In the genomic region with DNA sequence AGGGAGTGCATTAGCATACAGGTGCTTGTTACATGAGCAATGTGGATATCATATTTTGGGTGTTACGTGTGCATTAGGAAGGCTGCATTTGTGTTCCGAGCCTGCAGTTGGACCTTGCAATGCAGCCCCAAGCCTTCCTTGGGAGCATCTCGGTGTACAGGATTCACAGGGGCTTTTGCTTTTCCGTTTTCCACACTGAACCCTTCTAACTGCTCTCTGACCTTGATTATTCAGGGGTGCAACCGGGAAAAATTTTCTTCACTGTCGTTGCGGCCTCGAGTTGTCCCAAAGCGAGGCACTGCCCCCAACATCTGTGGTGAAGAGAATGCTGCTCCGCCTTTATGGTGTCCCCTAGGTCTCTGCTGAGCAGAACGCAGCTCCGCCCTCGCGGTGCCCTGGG, we compare ENCODE assay signal across 30 cellular contexts.
A peak's percentile ranks its signal among the peaks of the same experiment; 100 is the strongest.
DNase-seq lines count a peak whose midpoint lies in the region; ATAC-seq and TF ChIP-seq lines count a peak whose summit lies in the region.
"Had no signal": no experiment of that assay in that cellular context is flagged by ENCODE, and none has a peak within 500 bp of the region (broad histone marks: within the 10 kb centered on the region; RNA-seq: fewer than 3 reads in every experiment).

No MANE protein-coding gene starts in this region.

- H3K4me1 ChIP-seq in PC-3 (ENCODE audit: insufficient read depth, low read length) (no peaks in the 10 kb centered on the region), prostate gland (replicated peaks) (no peaks in the 10 kb centered on the region), GM23338 (ENCODE audit: insufficient read depth) (no peaks in the 10 kb centered on the region)
- H3K4me1 ChIP-seq: colonic mucosa, heart right ventricle, Peyer's patch, SJSA1, suprapubic skin, uterus had no signal

- BruUV-seq in PC-3 (replicated peaks; lab: Mats Ljungman, UMichigan) = no TSS peak

- intact Hi-C loops in PC-3 (cut with micrococcal nuclease) (no loop called here), prostate gland (cut with DNase I) (no loop called here)

- no peak for TF ChIP-seq POLR2A in prostate gland (IDR thresholded peaks at IDR 0.05)

- DNase-seq in GM20000 (ENCODE audit: low spot score) (peak; percentile 21), PC-3 (peak; percentile 52), choroid plexus epithelial cell (ENCODE audit: low read depth) (peak; percentile 15), neural crest cell (ENCODE audit: low read depth, low spot score) (no peak), GM13977 (ENCODE audit: low spot score) (no peak), prostate gland (ENCODE audit: low spot score) (no peak), G401 (ENCODE audit: low spot score) (no peak), GM23338 (ENCODE audit: low spot score) (no peak)
- DNase-seq: activated CD4-positive, alpha-beta T cell treated with anti-CD3 and anti-CD28 coated beads for 4 hours; CD4-positive, alpha-beta T cell; colonic mucosa; GF-D8; heart right ventricle; Karpas-422; NCI-H1092 treated with DMSO at 0.1 percent for 48 hours; NCI-H2029 treated with DMSO at 0.1 percent for 48 hours; NK-92 treated with Interleukin-12 subunit alpha and Interleukin-12 subunit beta, amount 100 ng/mL, for 24 hours; Peyer's patch; stimulated activated CD4-positive, alpha-beta T cell treated with anti-CD3 and anti-CD28 coated beads, Interleukin-1b, Interleukin-23, amount 100 ng/mL, for 48 hours; uterus had no signal

- H3K4me1 Mint-ChIP-seq in neural crest cell (no peaks in the 10 kb centered on the region), GM23338 (no peaks in the 10 kb centered on the region)
- H3K4me1 Mint-ChIP-seq: nephron; stimulated activated effector memory CD8-positive, alpha-beta T cell treated with anti-CD3 and anti-CD28 coated beads, Interleukin-12 subunit alpha, Interleukin-12 subunit beta, amount 100 ng/mL, for 72 hours had no signal

- no peak overlapping the region for H3K9ac ChIP-seq in PC-3 (ENCODE audit: low read length)

- peaks cover 14% of the 10 kb centered on the region for H3K27me3 Mint-ChIP-seq in neural crest cell (ENCODE audit: low read depth)
- peaks cover 3% of the 10 kb centered on the region for H3K27me3 Mint-ChIP-seq in GM23338 (ENCODE audit: insufficient read depth, low read depth, poor library complexity)
- H3K27me3 Mint-ChIP-seq: brain had no signal

- H3K4me2 ChIP-seq in PC-3 (ENCODE audit: low read length) = no peak overlapping the region
- H3K4me2 ChIP-seq in GM23338 = no peak overlapping the region

- H3F3A ChIP-seq in PC-3 (ENCODE audit: low read length, unreplicated experiment) (no peaks in the 10 kb centered on the region), GM23338 (replicated peaks; ENCODE audit: low read depth) (no peaks in the 10 kb centered on the region)

- no peaks in the 10 kb centered on the region for H4K20me1 ChIP-seq in PC-3 (ENCODE audit: low read length)
- no peaks in the 10 kb centered on the region for H4K20me1 ChIP-seq in GM23338 (replicated peaks; ENCODE audit: insufficient read depth)

- CTCF ChIA-PET in PC-3 (lab: Charles Lee) = no interaction called here

- H3K4me3 ChIP-seq in PC-3 (ENCODE audit: low read length) (no peak overlapping the region), choroid plexus epithelial cell (ENCODE audit: low read depth, low read length) (no peak overlapping the region), prostate gland (no peak overlapping the region), GM23338 (no peak overlapping the region)
- H3K4me3 ChIP-seq: colonic mucosa, heart right ventricle, Peyer's patch, SJSA1, skin epidermis, suprapubic skin, uterus had no signal

- POLR2A ChIA-PET in PC-3 (lab: Charles Lee; ENCODE audit: unreplicated experiment) = no interaction called here

- peak overlapping the region; percentile 49 for H3K4me3 Mint-ChIP-seq in neural crest cell
- no peak overlapping the region for H3K4me3 Mint-ChIP-seq in GM23338
- H3K4me3 Mint-ChIP-seq: activated T-helper 1 cell treated with anti-CD3 and anti-CD28 coated beads, Interleukin-12 subunit alpha, Interleukin-12 subunit beta, Interleukin-2, Interleukin-4 antibody, amounts not matched to agents 30 ng/mL and 10 ng/mL and 1 ng/mL, durations not matched to agents 14 hours and 24 hours and 36 hours; brain; CD4-positive, alpha-beta T cell; nephron; stimulated activated effector memory CD8-positive, alpha-beta T cell treated with anti-CD3 and anti-CD28 coated beads, Interleukin-12 subunit alpha, Interleukin-12 subunit beta, amount 100 ng/mL, for 72 hours; T-helper 1 cell treated with Interleukin-12 subunit alpha and Interleukin-12 subunit beta and Interleukin-4 antibody, amounts not matched to agents 30 μg/mL and 1 μg/mL, for 36 hours had no signal

- H3K9me3 ChIP-seq in PC-3 (ENCODE audit: low read length) (no peaks in the 10 kb centered on the region), prostate gland (no peaks in the 10 kb centered on the region)
- H3K9me3 ChIP-seq: colonic mucosa, heart right ventricle, Peyer's patch, suprapubic skin, uterus had no signal

- H3K27ac ChIP-seq in PC-3 (ENCODE audit: low read length) = no peak overlapping the region
- H3K27ac ChIP-seq in prostate gland = no peak overlapping the region
- no peak overlapping the region for H3K27ac ChIP-seq in GM23338 (ENCODE audit: low read depth)
- H3K27ac ChIP-seq: colonic mucosa, heart right ventricle, Peyer's patch, SJSA1, skin epidermis, suprapubic skin, uterus had no signal

- H3K27ac Mint-ChIP-seq in neural crest cell (ENCODE audit: unreplicated experiment) = no peak overlapping the region
- H3K27ac Mint-ChIP-seq in GM23338 = no peak overlapping the region
- H3K27ac Mint-ChIP-seq: activated naive CD4-positive, alpha-beta T cell treated with anti-CD3 and anti-CD28 coated beads, Interleukin-2, amount 50 U/mL, for 72 hours; activated T-helper 1 cell treated with anti-CD3 and anti-CD28 coated beads, Interleukin-12 subunit alpha, Interleukin-12 subunit beta, Interleukin-2, Interleukin-4 antibody, amounts not matched to agents 30 ng/mL and 10 ng/mL and 1 ng/mL, durations not matched to agents 14 hours and 24 hours and 36 hours; brain; CD4-positive, alpha-beta T cell; nephron; stimulated activated effector memory CD8-positive, alpha-beta T cell treated with anti-CD3 and anti-CD28 coated beads, Interleukin-12 subunit alpha, Interleukin-12 subunit beta, amount 100 ng/mL, for 72 hours; T-helper 1 cell treated with Interleukin-12 subunit alpha and Interleukin-12 subunit beta and Interleukin-4 antibody, amounts not matched to agents 30 μg/mL and 1 μg/mL, for 36 hours had no signal

- H2AFZ ChIP-seq in PC-3 (ENCODE audit: low read length) (no peak overlapping the region), GM23338 (no peak overlapping the region)

- ATAC-seq in PC-3 = no peak
- no peak for ATAC-seq in GM23338
- ATAC-seq: activated naive CD4-positive, alpha-beta T cell treated with anti-CD3 and anti-CD28 coated beads, Interleukin-2, amount 50 U/mL, for 72 hours; heart right ventricle; left lobe of liver; stimulated activated effector memory CD8-positive, alpha-beta T cell treated with anti-CD3 and anti-CD28 coated beads, Interleukin-12 subunit alpha, Interleukin-12 subunit beta, amount 100 ng/mL, for 72 hours had no signal

- H3K79me2 ChIP-seq in PC-3 (ENCODE audit: low read length) = no peaks in the 10 kb centered on the region
- H3K79me2 ChIP-seq in GM23338 (replicated peaks; ENCODE audit: insufficient read depth) = no peaks in the 10 kb centered on the region

- TF ChIP-seq CTCF in GM20000 (IDR thresholded peaks at IDR 0.05; ENCODE audit: extremely low read depth, missing control alignments) (no peak), PC-3 (conservative IDR thresholded peaks at IDR 0.05; ENCODE audit: low read depth, low read length) (no peak), choroid plexus epithelial cell (conservative IDR thresholded peaks at IDR 0.05; ENCODE audit: low read depth, low read length) (no peak), neural crest cell (conservative IDR thresholded peaks at IDR 0.05) (no peak), GM13977 (IDR thresholded peaks at IDR 0.05; ENCODE audit: extremely low read depth, insufficient read depth, missing control alignments) (no peak), prostate gland (IDR thresholded peaks at IDR 0.05) (no peak), GM23338 (conservative IDR thresholded peaks at IDR 0.05; ENCODE audit: low read depth in 2 of 2) (no peak)

- H3K9me3 Mint-ChIP-seq in neural crest cell = no peaks in the 10 kb centered on the region
- H3K9me3 Mint-ChIP-seq in GM23338 = peaks cover 16% of the 10 kb centered on the region
- H3K9me3 Mint-ChIP-seq: activated naive CD4-positive, alpha-beta T cell treated with anti-CD3 and anti-CD28 coated beads, Interleukin-2, amount 50 U/mL, for 72 hours; CD4-positive, alpha-beta T cell; stimulated activated effector memory CD8-positive, alpha-beta T cell treated with anti-CD3 and anti-CD28 coated beads, Interleukin-12 subunit alpha, Interleukin-12 subunit beta, amount 100 ng/mL, for 72 hours had no signal

- no peaks in the 10 kb centered on the region for H3K36me3 ChIP-seq in PC-3 (ENCODE audit: low read depth, low read length)
- no peaks in the 10 kb centered on the region for H3K36me3 ChIP-seq in prostate gland
- H3K36me3 ChIP-seq in GM23338 (ENCODE audit: insufficient read depth) = no peaks in the 10 kb centered on the region
- H3K36me3 ChIP-seq: colonic mucosa, heart right ventricle, Peyer's patch, SJSA1, suprapubic skin, uterus had no signal

- in situ Hi-C loops in GM13977 (cut with MboI; ENCODE audit: low pct_unique_long_range_greater_than_20kb, low sequenced_read_pairs, unreplicated experiment) (no loop called here), G401 (cut with HindIII; ENCODE audit: low sequenced_read_pairs) (no loop called here)

- H3K27me3 ChIP-seq in PC-3 (ENCODE audit: low read length) = no peaks in the 10 kb centered on the region
- no peaks in the 10 kb centered on the region for H3K27me3 ChIP-seq in prostate gland (replicated peaks; ENCODE audit: insufficient read depth)
- H3K27me3 ChIP-seq in GM23338 (ENCODE audit: insufficient read depth) = no peaks in the 10 kb centered on the region
- H3K27me3 ChIP-seq: colonic mucosa, heart right ventricle, Peyer's patch, SJSA1, suprapubic skin, uterus had no signal

- no peaks in the 10 kb centered on the region for H3K36me3 Mint-ChIP-seq in neural crest cell (ENCODE audit: low read depth)
- peaks cover 4% of the 10 kb centered on the region; the same call in 1 of the 3 replicates for H3K36me3 Mint-ChIP-seq in GM23338 (ENCODE audit: low read depth)
- H3K36me3 Mint-ChIP-seq: brain; stimulated activated effector memory CD8-positive, alpha-beta T cell treated with anti-CD3 and anti-CD28 coated beads, Interleukin-12 subunit alpha, Interleukin-12 subunit beta, amount 100 ng/mL, for 72 hours had no signal

- 67% methylated on average over 14 of the region's 14 CpGs for WGBS in prostate gland

- no peaks in the 10 kb centered on the region for H3K9me2 ChIP-seq in PC-3 (replicated peaks; ENCODE audit: low read length)
- H3K9me2 ChIP-seq in GM23338 (ENCODE audit: insufficient read depth) = no peaks in the 10 kb centered on the region

Comparison
In these comparisons a context has a peak if more than half of its experiments do, and no peak if none do; other contexts are left out.
1. DNase-seq: peak in GM20000 (single experiment), PC-3 (single experiment) and choroid plexus epithelial cell (single experiment); none in neural crest cell (single experiment), GM13977 (single experiment), prostate gland (single experiment), G401 (single experiment) and GM23338 (single experiment).